ENCODE assay signal across 1 cellular context in genomic region chr1:32031578-32032286, GRCh38.
TF ChIP-seq lines count a peak whose summit lies in the region.

No MANE protein-coding gene starts in this region.

TF ChIP-seq in IMR-90, 13 proteins besides CTCF, POLR2A, EP300 and RAD21:
- TF ChIP-seq NFE2L2 (IDR thresholded peaks at IDR 0.05; ENCODE audit: low read depth, low read length) (no peak), RFX5 (IDR thresholded peaks at IDR 0.05; ENCODE audit: low read depth, low read length) (no peak), MAFK (IDR thresholded peaks at IDR 0.05; ENCODE audit: low read depth, low read length) (no peak)
TF ChIP-seq in IMR-90: peak in this region for 0.
